In the genomic region with DNA sequence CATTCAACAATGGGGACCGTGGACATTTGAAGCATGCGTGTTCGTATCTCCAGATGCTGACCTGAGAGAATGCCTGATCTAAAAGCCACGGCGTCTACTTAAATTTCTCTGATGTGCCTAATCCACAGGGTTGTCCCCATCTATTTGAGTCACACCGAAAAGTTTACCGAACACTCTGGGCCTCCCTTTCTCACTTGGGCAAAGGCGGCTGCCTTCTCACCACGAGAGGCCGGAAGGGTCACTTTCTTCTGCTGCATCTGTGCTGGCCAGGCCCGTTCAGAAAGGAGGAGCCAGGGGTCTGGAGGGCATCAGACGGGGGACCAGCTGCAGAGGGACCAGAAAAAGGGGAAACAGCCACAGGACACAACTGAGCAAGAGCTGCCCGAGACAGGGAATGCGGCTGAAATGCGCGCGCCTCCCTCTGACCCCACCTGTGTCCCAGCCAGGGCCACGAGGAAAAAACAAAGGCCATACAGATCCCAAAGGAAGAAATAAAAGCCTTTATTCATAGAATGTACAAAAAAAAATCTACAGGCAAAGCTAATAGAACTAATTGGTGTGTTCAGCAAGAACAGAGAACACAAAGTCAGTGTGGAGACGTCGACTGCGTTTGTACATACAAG, we compare ENCODE assay signal across 11 cellular contexts.
A peak's percentile ranks its signal among the peaks of the same experiment; 100 is the strongest.
DNase-seq lines count a peak whose midpoint lies in the region; ATAC-seq and TF ChIP-seq lines count a peak whose summit lies in the region.
"Had no signal": no experiment of that assay in that cellular context is flagged by ENCODE, and none has a peak within 500 bp of the region (broad histone marks: within the 10 kb centered on the region; RNA-seq: fewer than 3 reads in every experiment).

No MANE protein-coding gene starts in this region.

- H3K23ac ChIP-seq in mesenchymal stem cell (ENCODE audit: low read length in 2 of 2), result peak overlapping the region in 1 of 2 experiments; percentile 74

- no peak overlapping the region for H2BK12ac ChIP-seq in mesenchymal stem cell (ENCODE audit: low read length in 2 of 2)

- TF ChIP-seq POLR2A in tibial nerve (IDR thresholded peaks at IDR 0.05), result no peak

- no peak overlapping the region for H2BK5ac ChIP-seq in mesenchymal stem cell (ENCODE audit: low read depth, low read length, poor library complexity, severe bottlenecking)

- no peak overlapping the region for H4K8ac ChIP-seq in mesenchymal stem cell (ENCODE audit: low read length)

- CTCF ChIA-PET in activated naive CD4-positive, alpha-beta T cell treated with anti-CD3 and anti-CD28 coated beads for 36 hours (lab: Charles Lee), result interaction anchor here (1.0 kb wide), 1 partner anchor 13 kb away, joined by 3 read pairs; no protein-coding TSS in a partner anchor

- H3K9me2 ChIP-seq in Karpas-422 (replicated peaks; ENCODE audit: insufficient read depth, low read length), result no peaks in the 10 kb centered on the region

- TF ChIP-seq CTCF in tibial nerve (IDR thresholded peaks at IDR 0.05), result no peak

- H3K27ac ChIP-seq in mesenchymal stem cell (ENCODE audit: low read length, poor library complexity, severe bottlenecking) (no peak overlapping the region), tibial nerve (peak overlapping the region; percentile 46 to 79 (median 63)), Karpas-422 (ENCODE audit: low read length) (no peak overlapping the region)

- H3K27me3 ChIP-seq in mesenchymal stem cell (ENCODE audit: control insufficient read depth in 1 of 2, insufficient read depth in 1 of 2, low read length in 2 of 2), result no peaks in the 10 kb centered on the region
- H3K27me3 ChIP-seq in tibial nerve, result no peaks in the 10 kb centered on the region
- H3K27me3 ChIP-seq in Karpas-422 (ENCODE audit: low read length), result no peaks in the 10 kb centered on the region

- H3K36me3 Mint-ChIP-seq in activated naive CD4-positive, alpha-beta T cell treated with anti-CD3 and anti-CD28 coated beads for 36 hours (ENCODE audit: low read depth), result peaks cover 26% of the 10 kb centered on the region
- peaks cover 77% of the 10 kb centered on the region for H3K36me3 Mint-ChIP-seq in activated T-helper 17 cell treated with anti-CD3 and anti-CD28 coated beads, Interleukin-2, amount 50 U/mL, for 72 hours (ENCODE audit: low read depth)

- H3K9ac ChIP-seq in mesenchymal stem cell (ENCODE audit: low read length) (peak overlapping the region; percentile 78), Karpas-422 (ENCODE audit: low read length) (no peak overlapping the region)

- H3K4me3 ChIP-seq in mesenchymal stem cell (ENCODE audit: insufficient read depth in 1 of 2, low read depth in 1 of 2, low read length in 2 of 2), result no peak overlapping the region
- H3K4me3 ChIP-seq in tibial nerve, result no peak overlapping the region
- H3K4me3 ChIP-seq in Karpas-422 (ENCODE audit: low read length), result no peak overlapping the region

- DNase-seq in activated naive CD4-positive, alpha-beta T cell treated with anti-CD3 and anti-CD28 coated beads for 36 hours, result no peak
- DNase-seq in activated naive CD4-positive, alpha-beta T cell treated with anti-CD3 and anti-CD28 coated beads, Interleukin-2, amount 50 U/mL, for 16 hours, result no peak
- DNase-seq in mesenchymal stem cell, result no peak
- no peak for DNase-seq in tibial nerve (ENCODE audit: low spot score in 2 of 2)
- no peak for DNase-seq in Karpas-422
- no peak for DNase-seq in NCI-H2081 (lab: John Stamatoyannopoulos, UW)
- no peak for DNase-seq in AG20443 (ENCODE audit: low spot score)
- DNase-seq: activated CD8-positive, alpha-beta memory T cell treated with anti-CD3 and anti-CD28 coated beads for 24 hours; NCI-H187 had no signal

- H2BK15ac ChIP-seq in mesenchymal stem cell (ENCODE audit: low read depth, poor library complexity, severe bottlenecking), result no peak overlapping the region

- no peak overlapping the region for H3K4ac ChIP-seq in mesenchymal stem cell (ENCODE audit: low read depth in 1 of 2, low read length in 2 of 2)

- no peaks in the 10 kb centered on the region for H3K9me3 Mint-ChIP-seq in activated naive CD4-positive, alpha-beta T cell treated with anti-CD3 and anti-CD28 coated beads for 36 hours
- no peaks in the 10 kb centered on the region for H3K9me3 Mint-ChIP-seq in activated T-helper 17 cell treated with anti-CD3 and anti-CD28 coated beads, Interleukin-2, amount 50 U/mL, for 72 hours

- 71% methylated on average over 16 of the region's 21 CpGs for WGBS in mesenchymal stem cell
- WGBS in tibial nerve, 2 donors, result 56 to 57% methylated on average over 21 of the region's 21 CpGs

- no peaks in the 10 kb centered on the region for H3K9me3 ChIP-seq in mesenchymal stem cell (ENCODE audit: control insufficient read depth, low read length)
- H3K9me3 ChIP-seq in tibial nerve, result no peaks in the 10 kb centered on the region
- no peaks in the 10 kb centered on the region for H3K9me3 ChIP-seq in Karpas-422 (ENCODE audit: low read length)

- H3K79me1 ChIP-seq in mesenchymal stem cell (replicated peaks; ENCODE audit: low read length, poor library complexity, severe bottlenecking), result peaks cover 18% of the 10 kb centered on the region

- no peak overlapping the region for H2BK120ac ChIP-seq in mesenchymal stem cell (ENCODE audit: low read depth, low read length)

- peak overlapping the region; percentile 84 for H3K27ac Mint-ChIP-seq in activated naive CD4-positive, alpha-beta T cell treated with anti-CD3 and anti-CD28 coated beads for 36 hours
- peak overlapping the region; percentile 33 for H3K27ac Mint-ChIP-seq in activated T-helper 17 cell treated with anti-CD3 and anti-CD28 coated beads, Interleukin-2, amount 50 U/mL, for 72 hours

- H3K27me3 Mint-ChIP-seq in activated naive CD4-positive, alpha-beta T cell treated with anti-CD3 and anti-CD28 coated beads for 36 hours (ENCODE audit: low read depth), result no peaks in the 10 kb centered on the region
- no peaks in the 10 kb centered on the region for H3K27me3 Mint-ChIP-seq in activated T-helper 17 cell treated with anti-CD3 and anti-CD28 coated beads, Interleukin-2, amount 50 U/mL, for 72 hours

- peaks cover 57 to 66% of the 10 kb centered on the region in 2 experiments for H3K36me3 ChIP-seq in mesenchymal stem cell (ENCODE audit: control insufficient read depth in 1 of 2, insufficient read depth in 2 of 2, low read depth in 1 of 2, low read length in 2 of 2)
- peaks cover 0 to 39% (median 0%) of the 10 kb centered on the region in 3 donors for H3K36me3 ChIP-seq in tibial nerve
- no peaks in the 10 kb centered on the region for H3K36me3 ChIP-seq in Karpas-422 (ENCODE audit: insufficient read depth, low read length)

- no peak overlapping the region for H3K4me3 Mint-ChIP-seq in activated naive CD4-positive, alpha-beta T cell treated with anti-CD3 and anti-CD28 coated beads for 36 hours
- peak overlapping the region; percentile 6 for H3K4me3 Mint-ChIP-seq in activated T-helper 17 cell treated with anti-CD3 and anti-CD28 coated beads, Interleukin-2, amount 50 U/mL, for 72 hours

- intact Hi-C loops in activated naive CD4-positive, alpha-beta T cell treated with anti-CD3 and anti-CD28 coated beads for 36 hours (cut with micrococcal nuclease), result no loop called here

- peak overlapping the region in 1 of 2 experiments; percentile 18 for H3K18ac ChIP-seq in mesenchymal stem cell (ENCODE audit: low read depth in 1 of 2, low read length in 2 of 2)

- H3K4me1 ChIP-seq in mesenchymal stem cell (ENCODE audit: control insufficient read depth, insufficient read depth, low read depth, low read length), result peaks cover 37% of the 10 kb centered on the region
- H3K4me1 ChIP-seq in tibial nerve, result peaks cover 0 to 43% (median 13%) of the 10 kb centered on the region in 4 donors
- H3K4me1 ChIP-seq in Karpas-422 (ENCODE audit: low read length), result no peaks in the 10 kb centered on the region

- peaks cover 62% of the 10 kb centered on the region for H3K4me1 Mint-ChIP-seq in activated naive CD4-positive, alpha-beta T cell treated with anti-CD3 and anti-CD28 coated beads for 36 hours (ENCODE audit: low read depth)
- H3K4me1 Mint-ChIP-seq in activated T-helper 17 cell treated with anti-CD3 and anti-CD28 coated beads, Interleukin-2, amount 50 U/mL, for 72 hours, result peaks cover 38% of the 10 kb centered on the region

- H2AFZ ChIP-seq in mesenchymal stem cell (ENCODE audit: low read depth, low read length) (no peak overlapping the region), Karpas-422 (ENCODE audit: low read length) (no peak overlapping the region)

- ATAC-seq in activated T-helper 17 cell treated with anti-CD3 and anti-CD28 coated beads, Interleukin-2, amount 50 U/mL, for 72 hours (replicated peaks), result no peak
- ATAC-seq: esophagus mucosa had no signal

- no peak overlapping the region for H3K14ac ChIP-seq in mesenchymal stem cell (ENCODE audit: low read length in 2 of 2)

- no peak for TF ChIP-seq EP300 in tibial nerve (IDR thresholded peaks at IDR 0.05)

- H4K20me1 ChIP-seq in Karpas-422 (ENCODE audit: insufficient read depth, low read depth, low read length), result no peaks in the 10 kb centered on the region

- H3K4me2 ChIP-seq in mesenchymal stem cell (ENCODE audit: low read length, poor library complexity, severe bottlenecking), result no peak overlapping the region
- H3K4me2 ChIP-seq in Karpas-422 (ENCODE audit: low read depth, low read length, poor library complexity, severe bottlenecking), result no peak overlapping the region

- H2AK5ac ChIP-seq in mesenchymal stem cell (ENCODE audit: low read length, severe bottlenecking), result peak overlapping the region; percentile 12

- H3K79me2 ChIP-seq in Karpas-422 (ENCODE audit: low read length), result no peaks in the 10 kb centered on the region

- peak overlapping the region; percentile 0 for H4K91ac ChIP-seq in mesenchymal stem cell (ENCODE audit: low read length)

Comparison
In these comparisons a context has a peak if more than half of its experiments do, and no peak if none do; other contexts are left out.
1. H3K27ac ChIP-seq: peak in tibial nerve (4 of 4); none in mesenchymal stem cell (single experiment) and Karpas-422 (single experiment).